Comparison of ENCODE assay signal across 2 cellular contexts in genomic region chr9:81877047-81877446, GRCh38.
TF ChIP-seq lines count a peak whose summit lies in the region.

No MANE protein-coding gene starts in this region.

TF ChIP-seq in SK-N-SH, 30 proteins besides CTCF, POLR2A, EP300 and RAD21:
- TF ChIP-seq SIN3A (IDR thresholded peaks at IDR 0.05; ENCODE audit: borderline replicate concordance, low read depth, low read length) (no peak), EZH2phosphoT487 (IDR thresholded peaks at IDR 0.05; ENCODE audit: borderline replicate concordance, low read depth) (no peak), RCOR1 (IDR thresholded peaks at IDR 0.05; ENCODE audit: low read length) (no peak), TCF12 (IDR thresholded peaks at IDR 0.05) (no peak), GABPA (IDR thresholded peaks at IDR 0.05; ENCODE audit: low read depth) (no peak), FOXM1 (IDR thresholded peaks at IDR 0.05; ENCODE audit: low read depth) (no peak), JUND (IDR thresholded peaks at IDR 0.05) (no peak), ZBTB33 (IDR thresholded peaks at IDR 0.05; ENCODE audit: borderline replicate concordance, low read depth) (no peak), IRF3 (IDR thresholded peaks at IDR 0.05; ENCODE audit: low read depth, low read length) (no peak), SMC3 (IDR thresholded peaks at IDR 0.05; ENCODE audit: low read depth, low read length) (no peak), GATA2 (CRISPR knock-in tag; IDR thresholded peaks at IDR 0.05) (no peak), PBX3 (IDR thresholded peaks at IDR 0.05) (no peak), TAF1 (IDR thresholded peaks at IDR 0.05; ENCODE audit: borderline replicate concordance, low read depth, low read length) (no peak), NRF1 (IDR thresholded peaks at IDR 0.05; ENCODE audit: low read depth, low read length) (no peak), CHD2 (IDR thresholded peaks at IDR 0.05; ENCODE audit: low read length, partially characterized antibody) (no peak), ELF1 (IDR thresholded peaks at IDR 0.05) (no peak), NFIC (IDR thresholded peaks at IDR 0.05; ENCODE audit: borderline replicate concordance) (no peak)

TF ChIP-seq in SK-N-SH treated with all-trans-retinoic acid at 6 μM for 48 hours, 23 proteins besides CTCF, POLR2A, EP300 and RAD21:
- TF ChIP-seq ZNF8 (CRISPR knock-in tag; IDR thresholded peaks at IDR 0.05) (no peak), ZFP30 (CRISPR knock-in tag; IDR thresholded peaks at IDR 0.05) (no peak), PATZ1 (CRISPR knock-in tag; IDR thresholded peaks at IDR 0.05; ENCODE audit: borderline replicate concordance) (no peak), ARNTL (CRISPR knock-in tag; IDR thresholded peaks at IDR 0.05; ENCODE audit: borderline replicate concordance, low read depth) (no peak), ZNF70 (CRISPR knock-in tag; IDR thresholded peaks at IDR 0.05) (no peak), CSRNP3 (CRISPR knock-in tag; IDR thresholded peaks at IDR 0.05) (no peak), GLIS3 (CRISPR knock-in tag; IDR thresholded peaks at IDR 0.05) (no peak), PPARA (CRISPR knock-in tag; IDR thresholded peaks at IDR 0.05; ENCODE audit: borderline replicate concordance) (no peak), ISL1 (CRISPR knock-in tag; IDR thresholded peaks at IDR 0.05) (no peak)
